Comparison of ENCODE assay signal across 22 cellular contexts in genomic region chr4:147628415-147628814, GRCh38.
"Had no signal": no experiment of that assay in that cellular context is flagged by ENCODE, and none has a peak within 500 bp of the region (broad histone marks: within the 10 kb centered on the region; RNA-seq: fewer than 3 reads in every experiment).

No MANE protein-coding gene starts in this region.

- H3K27me3 ChIP-seq: dorsolateral prefrontal cortex, gastrocnemius medialis, ovary, sigmoid colon, testis, tibial artery, upper lobe of left lung had no signal

- H3K9me3 ChIP-seq: gastrocnemius medialis, ovary, psoas muscle, sigmoid colon, testis, tibial artery, upper lobe of left lung had no signal

- H3K36me3 ChIP-seq: ovary had no signal

- DNase-seq: dorsolateral prefrontal cortex; effector CD4-positive, alpha-beta T cell; gastrocnemius medialis; head of caudate nucleus; natural killer cell; occipital lobe; ovary; posterior cingulate gyrus; psoas muscle; right cardiac atrium; sigmoid colon; stimulated activated CD4-positive, alpha-beta T cell treated with anti-CD3 and anti-CD28 coated beads, Interleukin-2, amount 100 ng/mL, for 24 hours; stimulated activated CD4-positive, alpha-beta T cell treated with anti-CD3 and anti-CD28 coated beads, Interleukin-4, amount 100 ng/mL, for 24 hours; stimulated activated naive CD8-positive, alpha-beta T cell treated with anti-CD3 and anti-CD28 coated beads, Interleukin-15, Interleukin-2, amounts not matched to agents 100 U/mL and 50 U/mL, for 24 hours; substantia nigra; testis; tibial artery; upper lobe of left lung had no signal

- H3K4me3 ChIP-seq: dorsolateral prefrontal cortex, gastrocnemius medialis, lung, ovary, psoas muscle, sigmoid colon, testis, tibial artery, upper lobe of left lung had no signal

- H3K4me1 ChIP-seq: gastrocnemius medialis, testis, upper lobe of left lung had no signal

- FAIRE-seq: keratinocyte, urothelium cell line had no signal

- ATAC-seq: gastrocnemius medialis; natural killer cell; psoas muscle; right cardiac atrium; stimulated activated effector memory CD8-positive, alpha-beta T cell treated with anti-CD3 and anti-CD28 coated beads, Interleukin-12 subunit alpha, Interleukin-12 subunit beta, amount 100 ng/mL, for 72 hours; stimulated activated naive CD8-positive, alpha-beta T cell treated with anti-CD3 and anti-CD28 coated beads, Interleukin-15, Interleukin-2, amounts not matched to agents 100 U/mL and 50 U/mL, for 24 hours had no signal

- H3K27ac ChIP-seq: gastrocnemius medialis, ovary, psoas muscle, sigmoid colon, testis, tibial artery, upper lobe of left lung had no signal
